8 cellular contexts compared by ENCODE assay signal in genomic region chr18:60684843-60685513, GRCh38.
DNase-seq lines count a peak whose midpoint lies in the region; ATAC-seq and TF ChIP-seq lines count a peak whose summit lies in the region.

No MANE protein-coding gene starts in this region.

- no peaks in the 10 kb centered on the region for H3K9me3 ChIP-seq in OCI-LY3 (ENCODE audit: insufficient read depth, low read length)
- no peaks in the 10 kb centered on the region for H3K9me3 ChIP-seq in thoracic aorta
- H3K9me3 ChIP-seq in CD4-positive, alpha-beta T cell (ENCODE audit: control insufficient read depth, low read length), result no peaks in the 10 kb centered on the region

- H3K36me3 Mint-ChIP-seq in CD4-positive, alpha-beta T cell (ENCODE audit: low read depth), result no peaks in the 10 kb centered on the region

- H4K20me1 ChIP-seq in OCI-LY3 (ENCODE audit: insufficient read depth, low read length), result no peaks in the 10 kb centered on the region

- peak overlapping the region; percentile 62 for H2AFZ ChIP-seq in OCI-LY3 (ENCODE audit: low read depth, low read length)

- H3K4me1 ChIP-seq in OCI-LY3 (ENCODE audit: low read length) (peaks cover 10% of the 10 kb centered on the region), thoracic aorta (ENCODE audit: control insufficient read depth in 1 of 2, low read depth in 2 of 2) (no peaks in the 10 kb centered on the region)

- H3K4me3 ChIP-seq in HFF-Myc (replicated peaks; ENCODE audit: low read depth, low read length) (no peak overlapping the region), OCI-LY3 (ENCODE audit: low read length) (peak overlapping the region; percentile 60), fibroblast of pulmonary artery (replicated peaks; ENCODE audit: low read depth, low read length) (no peak overlapping the region), thoracic aorta (no peak overlapping the region)

- DNase-seq in COR-L47 (lab: John Stamatoyannopoulos, UW) (peak; percentile 58), HFF-Myc (ENCODE audit: extremely low read depth, low read depth) (no peak), fibroblast of pulmonary artery (ENCODE audit: low read depth) (peak; percentile 54), thoracic aorta (ENCODE audit: low spot score) (no peak)
- DNase-seq in CD4-positive, alpha-beta T cell, result no peak
- DNase-seq in stimulated activated CD4-positive, alpha-beta T cell treated with anti-CD3 and anti-CD28 coated beads, Interleukin-4, amount 100 ng/mL, for 24 hours, result no peak

- H3K4me1 Mint-ChIP-seq in CD4-positive, alpha-beta T cell (ENCODE audit: low read depth), result no peaks in the 10 kb centered on the region

- intact Hi-C loops in CD4-positive, alpha-beta T cell (cut with DNase I, micrococcal nuclease), result no loop called here

- H3K27ac ChIP-seq in OCI-LY3 (ENCODE audit: low read length), result no peak overlapping the region
- no peak overlapping the region for H3K27ac ChIP-seq in thoracic aorta
- no peak overlapping the region for H3K27ac ChIP-seq in CD4-positive, alpha-beta T cell (ENCODE audit: low read depth, low read length)

- CTCF ChIA-PET in CD4-positive, alpha-beta T cell (lab: Charles Lee), result no interaction called here

- no peaks in the 10 kb centered on the region for H3K79me2 ChIP-seq in OCI-LY3 (ENCODE audit: low read length)

- POLR2A ChIA-PET in CD4-positive, alpha-beta T cell (lab: Charles Lee), result no interaction called here

- H3K9ac ChIP-seq in OCI-LY3 (ENCODE audit: low read length), result peak overlapping the region; percentile 33; the same call in 1 of the 2 replicates

- no peak for ATAC-seq in thoracic aorta (ENCODE audit: insufficient number of reproducible peaks, low FRiP score, low read depth)
- ATAC-seq in CD4-positive, alpha-beta T cell (ENCODE audit: poor library complexity), result no peak
- ATAC-seq in HG03039 (IDR thresholded peaks at IDR 0.05; ENCODE audit: unreplicated experiment), result no peak

- TF ChIP-seq CTCF in HFF-Myc (IDR thresholded peaks at IDR 0.05; ENCODE audit: low read depth, low read length, missing control alignments) (peak; percentile 22), OCI-LY3 (IDR thresholded peaks at IDR 0.05; ENCODE audit: low read depth, low read length) (peak; percentile 98), fibroblast of pulmonary artery (IDR thresholded peaks at IDR 0.05; ENCODE audit: low read length, missing control alignments) (peak; percentile 58), thoracic aorta (IDR thresholded peaks at IDR 0.05) (peak; percentile 51)
- TF ChIP-seq CTCF in CD4-positive, alpha-beta T cell (IDR thresholded peaks at IDR 0.05), result no peak

- H3K27me3 ChIP-seq in OCI-LY3 (ENCODE audit: low read depth, low read length), result peaks cover 12% of the 10 kb centered on the region
- H3K27me3 ChIP-seq in thoracic aorta (replicated peaks; ENCODE audit: insufficient read depth), result no peaks in the 10 kb centered on the region
- no peaks in the 10 kb centered on the region for H3K27me3 ChIP-seq in CD4-positive, alpha-beta T cell (ENCODE audit: control insufficient read depth, insufficient read depth, low read length)

- no peak overlapping the region for H3K27ac Mint-ChIP-seq in CD4-positive, alpha-beta T cell

- peaks cover 2% of the 10 kb centered on the region for H3K9me3 Mint-ChIP-seq in CD4-positive, alpha-beta T cell

- H3K4me3 Mint-ChIP-seq in CD4-positive, alpha-beta T cell, result no peak overlapping the region

- H3K27me3 Mint-ChIP-seq in CD4-positive, alpha-beta T cell, result no peaks in the 10 kb centered on the region

- H3K4me2 ChIP-seq in OCI-LY3 (ENCODE audit: low read length), result peak overlapping the region; percentile 78

- H3K36me3 ChIP-seq in OCI-LY3 (replicated peaks; ENCODE audit: low read depth, low read length), result no peaks in the 10 kb centered on the region
- no peaks in the 10 kb centered on the region for H3K36me3 ChIP-seq in thoracic aorta

Comparison
In these comparisons a context has a peak if more than half of its experiments do, and no peak if none do; other contexts are left out.
1. DNase-seq: peak in COR-L47 (single experiment) and fibroblast of pulmonary artery (single experiment); none in HFF-Myc (single experiment), thoracic aorta (single experiment), CD4-positive, alpha-beta T cell (0 of 10) and stimulated activated CD4-positive, alpha-beta T cell treated with anti-CD3 and anti-CD28 coated beads, Interleukin-4, amount 100 ng/mL, for 24 hours (single experiment).